In genomic region chr5:81393783-81394718, GRCh38 we compare ENCODE assay signal across 8 cellular contexts. TPM values are rescaled to one million over a fixed set of nuclear protein-coding genes. Genes with fewer than 3 reads are reported as not detected.
A peak's percentile ranks its signal among the peaks of the same experiment; 100 is the strongest.
DNase-seq lines count a peak whose midpoint lies in the region; ATAC-seq lines count a peak whose summit lies in the region.
"Had no signal": no experiment of that assay in that cellular context is flagged by ENCODE, and none has a peak within 500 bp of the region (broad histone marks: within the 10 kb centered on the region; RNA-seq: fewer than 3 reads in every experiment).

Gene ACOT12, minus strand, starts transcription at chr5:81394134. Its CDS starts 20 bp downstream, at chr5:81394114.

- H3K36me3 ChIP-seq in H7 (replicated peaks; ENCODE audit: control insufficient read depth, insufficient read depth, low read length) = no peaks in the 10 kb centered on the region

- H3K4me3 Mint-ChIP-seq in activated T-helper 2 cell treated with anti-CD3 and anti-CD28 coated beads, Interferon-gamma antibody, Interleukin-2, Interleukin-4, amounts not matched to agents 10 μg/mL and 5 μg/mL and 100 μg/mL, durations not matched to agents 14 hours and 24 hours and 36 hours (ENCODE audit: low read depth) = peak within 1 kb of the TSS; percentile 33
- peak within 1 kb of the TSS; percentile 37 for H3K4me3 Mint-ChIP-seq in stimulated activated effector memory CD8-positive, alpha-beta T cell treated with anti-CD3 and anti-CD28 coated beads, Interleukin-12 subunit alpha, Interleukin-12 subunit beta, amount 100 ng/mL, for 72 hours

- H3K27me3 ChIP-seq in H7 (ENCODE audit: control insufficient read depth, insufficient read depth, low read length) = peaks cover 15% of the 10 kb centered on the region

- peaks cover 46% of the 10 kb centered on the region for H3K27me3 Mint-ChIP-seq in activated T-helper 2 cell treated with anti-CD3 and anti-CD28 coated beads, Interferon-gamma antibody, Interleukin-2, Interleukin-4, amounts not matched to agents 10 μg/mL and 5 μg/mL and 100 μg/mL, durations not matched to agents 14 hours and 24 hours and 36 hours (ENCODE audit: low read depth)

- H3K36me3 Mint-ChIP-seq in activated T-helper 2 cell treated with anti-CD3 and anti-CD28 coated beads, Interferon-gamma antibody, Interleukin-2, Interleukin-4, amounts not matched to agents 10 μg/mL and 5 μg/mL and 100 μg/mL, durations not matched to agents 14 hours and 24 hours and 36 hours (ENCODE audit: low read depth) = no peaks in the 10 kb centered on the region
- H3K36me3 Mint-ChIP-seq in stimulated activated effector memory CD8-positive, alpha-beta T cell treated with anti-CD3 and anti-CD28 coated beads, Interleukin-12 subunit alpha, Interleukin-12 subunit beta, amount 100 ng/mL, for 72 hours = no peaks in the 10 kb centered on the region

- H3K9me3 Mint-ChIP-seq in activated T-helper 2 cell treated with anti-CD3 and anti-CD28 coated beads, Interferon-gamma antibody, Interleukin-2, Interleukin-4, amounts not matched to agents 10 μg/mL and 5 μg/mL and 100 μg/mL, durations not matched to agents 14 hours and 24 hours and 36 hours = peaks cover 5% of the 10 kb centered on the region
- H3K9me3 Mint-ChIP-seq in stimulated activated effector memory CD8-positive, alpha-beta T cell treated with anti-CD3 and anti-CD28 coated beads, Interleukin-12 subunit alpha, Interleukin-12 subunit beta, amount 100 ng/mL, for 72 hours = peaks cover 3% of the 10 kb centered on the region

- H3K4me3 ChIP-seq in H7 (ENCODE audit: insufficient read depth, low read depth, low read length) (peak within 1 kb of the TSS; percentile 57), iPS-11a (ENCODE audit: low read depth, low read length) (peak within 1 kb of the TSS; percentile 63)
- H3K4me3 ChIP-seq: lung had no signal

- intact Hi-C loops in activated T-helper 2 cell treated with anti-CD3 and anti-CD28 coated beads, Interferon-gamma antibody, Interleukin-2, Interleukin-4, amounts not matched to agents 10 μg/mL and 5 μg/mL and 100 μg/mL, durations not matched to agents 14 hours and 24 hours and 36 hours (cut with micrococcal nuclease) = no loop called here

- peak; percentile 28 for ATAC-seq in stimulated activated effector memory CD8-positive, alpha-beta T cell treated with anti-CD3 and anti-CD28 coated beads, Interleukin-12 subunit alpha, Interleukin-12 subunit beta, amount 100 ng/mL, for 72 hours
- no peak for ATAC-seq in GM18861 (IDR thresholded peaks at IDR 0.05; ENCODE audit: unreplicated experiment)
- ATAC-seq in GM19023 (IDR thresholded peaks at IDR 0.05; ENCODE audit: unreplicated experiment) = no peak
- ATAC-seq in HG03135 (IDR thresholded peaks at IDR 0.05; ENCODE audit: unreplicated experiment) = no peak

- H3K27ac Mint-ChIP-seq in activated T-helper 2 cell treated with anti-CD3 and anti-CD28 coated beads, Interferon-gamma antibody, Interleukin-2, Interleukin-4, amounts not matched to agents 10 μg/mL and 5 μg/mL and 100 μg/mL, durations not matched to agents 14 hours and 24 hours and 36 hours = no peak within 1 kb of the TSS
- no peak within 1 kb of the TSS for H3K27ac Mint-ChIP-seq in stimulated activated effector memory CD8-positive, alpha-beta T cell treated with anti-CD3 and anti-CD28 coated beads, Interleukin-12 subunit alpha, Interleukin-12 subunit beta, amount 100 ng/mL, for 72 hours

- peak; percentile 82 for DNase-seq in H7
- DNase-seq in activated T-helper 2 cell treated with anti-CD3 and anti-CD28 coated beads, Interferon-gamma antibody, Interleukin-2, Interleukin-4, amounts not matched to agents 10 μg/mL and 5 μg/mL and 100 μg/mL, durations not matched to agents 14 hours and 24 hours and 36 hours (ENCODE audit: low spot score) = no peak
- DNase-seq in stimulated activated effector memory CD8-positive, alpha-beta T cell treated with anti-CD3 and anti-CD28 coated beads, Interleukin-12 subunit alpha, Interleukin-12 subunit beta, amount 100 ng/mL, for 72 hours (ENCODE audit: low spot score in 2 of 2) = no peak

- peaks cover 5% of the 10 kb centered on the region for H3K4me1 Mint-ChIP-seq in activated T-helper 2 cell treated with anti-CD3 and anti-CD28 coated beads, Interferon-gamma antibody, Interleukin-2, Interleukin-4, amounts not matched to agents 10 μg/mL and 5 μg/mL and 100 μg/mL, durations not matched to agents 14 hours and 24 hours and 36 hours (ENCODE audit: low read depth)
- no peaks in the 10 kb centered on the region for H3K4me1 Mint-ChIP-seq in stimulated activated effector memory CD8-positive, alpha-beta T cell treated with anti-CD3 and anti-CD28 coated beads, Interleukin-12 subunit alpha, Interleukin-12 subunit beta, amount 100 ng/mL, for 72 hours

RNA-seq across cellular contexts. Expression of gene ACOT12, which starts in this region (rescaled TPM):
- not detected in 2 replicates for total RNA-seq in H7 (2014; rRNA removed; shearing (Covaris generic))
- total RNA-seq in activated T-helper 2 cell treated with anti-CD3 and anti-CD28 coated beads, Interferon-gamma antibody, Interleukin-2, Interleukin-4, amounts not matched to agents 10 μg/mL and 5 μg/mL and 100 μg/mL, durations not matched to agents 14 hours and 24 hours and 36 hours = not detected in 2 replicates
- total RNA-seq: lung had no signal

Comparison
In these comparisons a context has a peak if more than half of its experiments do, and no peak if none do; other contexts are left out.
1. Peak in DNase-seq and H3K4me3 ChIP-seq in H7; RNA of the gene not detected or under 1 TPM.